ENCODE assay signal across 19 cellular contexts in the genomic region with DNA sequence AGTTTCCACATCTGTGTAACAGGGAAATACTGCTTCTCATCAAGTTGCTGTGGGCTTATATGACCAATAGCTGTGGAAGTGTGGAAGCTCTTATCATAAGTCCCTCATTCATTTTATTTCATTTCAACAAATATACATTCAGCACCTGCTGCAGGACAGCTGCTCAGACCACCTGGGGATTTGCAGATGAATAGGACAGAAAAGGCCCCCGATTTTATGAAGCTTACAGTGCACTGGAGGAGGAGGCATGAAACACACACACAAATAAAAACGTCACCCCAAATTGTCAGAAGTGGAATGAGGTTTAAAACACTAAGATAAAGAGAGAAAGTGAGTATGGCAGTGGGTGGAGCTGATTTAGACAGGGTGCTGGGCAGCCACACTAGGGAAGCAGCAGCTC.
"Had no signal": no experiment of that assay in that cellular context is flagged by ENCODE, and none has a peak within 500 bp of the region (broad histone marks: within the 10 kb centered on the region; RNA-seq: fewer than 3 reads in every experiment).

No MANE protein-coding gene starts in this region.

- DNase-seq: activated CD4-positive, alpha-beta T cell treated with anti-CD3 and anti-CD28 coated beads for 1 hour; activated effector memory CD4-positive, alpha-beta T cell treated with anti-CD3 and anti-CD28 coated beads, Interleukin-2, amount 50 U/mL, for 16 hours; activated naive CD4-positive, alpha-beta T cell treated with anti-CD3 and anti-CD28 coated beads, Interleukin-2, amount 50 U/mL, for 16 hours; activated T-cell treated with anti-CD3 and anti-CD28 coated beads, Interleukin-2, amount 50 U/mL, for 72 hours; aorta; brain microvascular endothelial cell; central memory CD4-positive, alpha-beta T cell; dorsolateral prefrontal cortex; endodermal cell; foreskin fibroblast; lower lobe of right lung; natural killer cell; pancreas; stimulated activated CD8-positive, alpha-beta memory T cell treated with anti-CD3 and anti-CD28 coated beads, Interleukin-4, amount 100 ng/mL, for 48 hours; stimulated activated naive CD4-positive, alpha-beta T cell; upper lobe of right lung; WERI-Rb-1 had no signal

- H3K27me3 ChIP-seq: brain microvascular endothelial cell, dorsolateral prefrontal cortex, neutrophil, pancreas, upper lobe of right lung had no signal

- H3K4me1 ChIP-seq: lower lobe of right lung, pancreas, upper lobe of right lung had no signal

- H3K9me3 ChIP-seq: lower lobe of right lung, neutrophil, pancreas, upper lobe of right lung had no signal

- H3K4me3 ChIP-seq: dorsolateral prefrontal cortex, lower lobe of right lung, pancreas, upper lobe of right lung had no signal

- H3K27ac ChIP-seq: brain microvascular endothelial cell, dorsolateral prefrontal cortex, epithelial cell of prostate, lower lobe of right lung, neutrophil, pancreas, upper lobe of right lung, WERI-Rb-1 had no signal

- H3K36me3 ChIP-seq: brain microvascular endothelial cell, lower lobe of right lung, neutrophil, pancreas, upper lobe of right lung, WERI-Rb-1 had no signal
